29 cellular contexts compared by ENCODE assay signal in the genomic region with DNA sequence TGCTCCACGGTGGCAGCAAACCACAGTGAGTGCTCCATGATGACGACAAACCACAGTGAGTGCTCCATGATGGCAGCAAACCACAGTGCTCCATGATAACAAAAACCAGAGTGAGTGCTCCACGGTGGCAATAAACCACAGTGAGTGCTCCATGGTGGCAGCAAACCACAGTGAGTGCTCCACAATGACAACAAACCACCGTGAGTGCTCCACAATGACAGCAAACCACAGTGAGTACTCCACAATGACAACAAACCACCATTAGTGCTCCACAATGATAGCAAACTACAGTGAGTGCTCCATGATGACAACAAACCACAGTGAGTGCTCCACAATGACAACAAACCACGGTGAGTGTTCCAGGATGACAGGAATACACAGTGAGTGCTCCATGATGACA. TPM values are rescaled to one million over a fixed set of nuclear protein-coding genes. Genes with fewer than 3 reads are reported as not detected.
"Had no signal": no experiment of that assay in that cellular context is flagged by ENCODE, and none has a peak within 500 bp of the region (broad histone marks: within the 10 kb centered on the region; RNA-seq: fewer than 3 reads in every experiment).

No MANE protein-coding gene starts in this region.

- H3K9me3 ChIP-seq: gastrocnemius medialis, left lung, lower lobe of right lung had no signal

- H3K4me1 ChIP-seq: esophagus muscularis mucosa, gastrocnemius medialis, heart right ventricle, left lung, lower lobe of right lung had no signal

- H3K4me3 Mint-ChIP-seq: naive thymus-derived CD4-positive, alpha-beta T cell had no signal

- FAIRE-seq: colon, endothelial cell of umbilical vein, islet of Langerhans, keratinocyte had no signal

- H3K4me3 ChIP-seq: coronary artery, dorsolateral prefrontal cortex, esophagus muscularis mucosa, gastrocnemius medialis, heart right ventricle, left lung, lower lobe of right lung had no signal

- H3K27ac Mint-ChIP-seq: naive thymus-derived CD4-positive, alpha-beta T cell had no signal

- DNase-seq: dermis blood vessel endothelial cell; dorsolateral prefrontal cortex; effector CD4-positive, alpha-beta T cell; effector memory CD4-positive, alpha-beta T cell; foreskin fibroblast; foreskin melanocyte; gastrocnemius medialis; glutamatergic neuron; head of caudate nucleus; heart right ventricle; hippocampal formation; left cardiac atrium; left lung; left ventricle myocardium superior; lower lobe of right lung; mesendoderm; midbrain; naive thymus-derived CD4-positive, alpha-beta T cell had no signal

- H3K27me3 ChIP-seq: gastrocnemius medialis had no signal

- ATAC-seq: gastrocnemius medialis; heart right ventricle; left cardiac atrium; left lung; left ventricle myocardium superior; lower lobe of right lung; naive thymus-derived CD4-positive, alpha-beta T cell had no signal

- H3K27ac ChIP-seq: coronary artery, dorsolateral prefrontal cortex, esophagus muscularis mucosa, gastrocnemius medialis, heart right ventricle, left lung, lower lobe of right lung had no signal

- H3K36me3 ChIP-seq: esophagus muscularis mucosa, gastrocnemius medialis, heart right ventricle, left lung, lower lobe of right lung had no signal

RNA-seq across cellular contexts. Expression of a gene that starts 36.0 kb away (rescaled TPM):
- total RNA-seq: dermis blood vessel endothelial cell, endothelial cell of umbilical vein, epithelial cell of proximal tubule, gastrocnemius medialis, glomerular endothelial cell, heart right ventricle, kidney epithelial cell, left cardiac atrium, left ventricle myocardium superior, lower lobe of right lung, lung microvascular endothelial cell, mucosa of gallbladder had no signal
- polyA plus RNA-seq: endothelial cell of umbilical vein, heart right ventricle, keratinocyte had no signal
